1 cellular context compared by ENCODE assay signal in the genomic region with DNA sequence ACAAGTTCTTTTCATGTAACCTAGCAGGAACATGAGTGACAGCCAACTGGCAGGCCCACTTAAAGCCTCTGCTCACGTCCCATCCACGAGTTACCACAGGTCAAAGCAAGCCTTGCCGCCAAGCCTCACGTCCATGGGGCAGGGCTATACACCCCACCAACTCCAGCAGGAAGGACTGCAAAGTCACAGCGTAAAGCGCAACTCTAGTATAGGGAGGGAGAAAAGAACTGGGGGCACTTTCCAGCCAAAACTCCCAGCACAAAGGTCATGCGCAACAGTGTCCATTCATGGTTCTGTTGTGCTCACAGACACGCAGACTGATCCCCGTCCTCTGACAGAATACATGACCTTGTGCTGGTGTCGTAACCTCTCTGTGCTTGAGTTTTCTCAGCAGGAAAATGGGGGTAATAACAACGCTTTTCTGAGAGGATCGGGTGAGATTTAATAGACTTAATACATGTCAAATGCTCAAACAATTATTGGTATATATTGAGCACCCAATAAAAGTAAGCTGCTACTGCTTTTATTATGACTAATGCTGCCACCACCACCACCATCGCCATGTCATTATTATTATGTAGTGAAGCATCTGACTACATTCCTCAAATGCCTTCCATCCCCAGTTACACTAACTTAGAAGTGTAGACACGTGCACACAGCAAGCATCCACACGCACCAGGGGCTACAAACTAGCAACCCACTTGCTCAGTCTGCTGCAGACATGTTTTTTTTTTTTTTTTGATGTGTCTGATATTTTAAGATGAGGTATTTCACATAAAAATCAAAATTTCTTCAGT.
TF ChIP-seq lines count a peak whose summit lies in the region.

No MANE protein-coding gene starts in this region.

TF ChIP-seq in SK-N-SH, 30 proteins besides CTCF, POLR2A, EP300 and RAD21 (continued from another document):
- TF ChIP-seq MEF2A (IDR thresholded peaks at IDR 0.05; ENCODE audit: borderline replicate concordance, low read depth) = no peak
- TF ChIP-seq TEAD4 (IDR thresholded peaks at IDR 0.05; ENCODE audit: borderline replicate concordance, insufficient read depth) = no peak
- TF ChIP-seq, protein P1, sequence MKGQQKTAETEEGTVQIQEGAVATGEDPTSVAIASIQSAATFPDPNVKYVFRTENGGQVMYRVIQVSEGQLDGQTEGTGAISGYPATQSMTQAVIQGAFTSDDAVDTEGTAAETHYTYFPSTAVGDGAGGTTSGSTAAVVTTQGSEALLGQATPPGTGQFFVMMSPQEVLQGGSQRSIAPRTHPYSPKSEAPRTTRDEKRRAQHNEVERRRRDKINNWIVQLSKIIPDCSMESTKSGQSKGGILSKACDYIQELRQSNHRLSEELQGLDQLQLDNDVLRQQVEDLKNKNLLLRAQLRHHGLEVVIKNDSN (IDR thresholded peaks at IDR 0.05; ENCODE audit: borderline replicate concordance, low read depth) = no peak
- TF ChIP-seq, protein P2, sequence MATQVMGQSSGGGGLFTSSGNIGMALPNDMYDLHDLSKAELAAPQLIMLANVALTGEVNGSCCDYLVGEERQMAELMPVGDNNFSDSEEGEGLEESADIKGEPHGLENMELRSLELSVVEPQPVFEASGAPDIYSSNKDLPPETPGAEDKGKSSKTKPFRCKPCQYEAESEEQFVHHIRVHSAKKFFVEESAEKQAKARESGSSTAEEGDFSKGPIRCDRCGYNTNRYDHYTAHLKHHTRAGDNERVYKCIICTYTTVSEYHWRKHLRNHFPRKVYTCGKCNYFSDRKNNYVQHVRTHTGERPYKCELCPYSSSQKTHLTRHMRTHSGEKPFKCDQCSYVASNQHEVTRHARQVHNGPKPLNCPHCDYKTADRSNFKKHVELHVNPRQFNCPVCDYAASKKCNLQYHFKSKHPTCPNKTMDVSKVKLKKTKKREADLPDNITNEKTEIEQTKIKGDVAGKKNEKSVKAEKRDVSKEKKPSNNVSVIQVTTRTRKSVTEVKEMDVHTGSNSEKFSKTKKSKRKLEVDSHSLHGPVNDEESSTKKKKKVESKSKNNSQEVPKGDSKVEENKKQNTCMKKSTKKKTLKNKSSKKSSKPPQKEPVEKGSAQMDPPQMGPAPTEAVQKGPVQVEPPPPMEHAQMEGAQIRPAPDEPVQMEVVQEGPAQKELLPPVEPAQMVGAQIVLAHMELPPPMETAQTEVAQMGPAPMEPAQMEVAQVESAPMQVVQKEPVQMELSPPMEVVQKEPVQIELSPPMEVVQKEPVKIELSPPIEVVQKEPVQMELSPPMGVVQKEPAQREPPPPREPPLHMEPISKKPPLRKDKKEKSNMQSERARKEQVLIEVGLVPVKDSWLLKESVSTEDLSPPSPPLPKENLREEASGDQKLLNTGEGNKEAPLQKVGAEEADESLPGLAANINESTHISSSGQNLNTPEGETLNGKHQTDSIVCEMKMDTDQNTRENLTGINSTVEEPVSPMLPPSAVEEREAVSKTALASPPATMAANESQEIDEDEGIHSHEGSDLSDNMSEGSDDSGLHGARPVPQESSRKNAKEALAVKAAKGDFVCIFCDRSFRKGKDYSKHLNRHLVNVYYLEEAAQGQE (IDR thresholded peaks at IDR 0.05; ENCODE audit: low read depth, low read length) = no peak
- no peak for TF ChIP-seq SIN3A (IDR thresholded peaks at IDR 0.05; ENCODE audit: borderline replicate concordance, low read depth, low read length)
- TF ChIP-seq, protein P3, sequence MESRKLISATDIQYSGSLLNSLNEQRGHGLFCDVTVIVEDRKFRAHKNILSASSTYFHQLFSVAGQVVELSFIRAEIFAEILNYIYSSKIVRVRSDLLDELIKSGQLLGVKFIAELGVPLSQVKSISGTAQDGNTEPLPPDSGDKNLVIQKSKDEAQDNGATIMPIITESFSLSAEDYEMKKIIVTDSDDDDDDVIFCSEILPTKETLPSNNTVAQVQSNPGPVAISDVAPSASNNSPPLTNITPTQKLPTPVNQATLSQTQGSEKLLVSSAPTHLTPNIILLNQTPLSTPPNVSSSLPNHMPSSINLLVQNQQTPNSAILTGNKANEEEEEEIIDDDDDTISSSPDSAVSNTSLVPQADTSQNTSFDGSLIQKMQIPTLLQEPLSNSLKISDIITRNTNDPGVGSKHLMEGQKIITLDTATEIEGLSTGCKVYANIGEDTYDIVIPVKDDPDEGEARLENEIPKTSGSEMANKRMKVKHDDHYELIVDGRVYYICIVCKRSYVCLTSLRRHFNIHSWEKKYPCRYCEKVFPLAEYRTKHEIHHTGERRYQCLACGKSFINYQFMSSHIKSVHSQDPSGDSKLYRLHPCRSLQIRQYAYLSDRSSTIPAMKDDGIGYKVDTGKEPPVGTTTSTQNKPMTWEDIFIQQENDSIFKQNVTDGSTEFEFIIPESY (IDR thresholded peaks at IDR 0.05; ENCODE audit: borderline replicate concordance, low read depth) = no peak
- no peak for TF ChIP-seq NFIC (IDR thresholded peaks at IDR 0.05; ENCODE audit: borderline replicate concordance)
- no peak for TF ChIP-seq TAF1 (IDR thresholded peaks at IDR 0.05; ENCODE audit: borderline replicate concordance, low read depth, low read length)
- no peak for TF ChIP-seq YY1 (IDR thresholded peaks at IDR 0.05; ENCODE audit: low read depth)
- TF ChIP-seq MXI1 (IDR thresholded peaks at IDR 0.05; ENCODE audit: low read depth, low read length) = no peak
- TF ChIP-seq NRF1 (IDR thresholded peaks at IDR 0.05; ENCODE audit: low read depth, low read length) = no peak
- TF ChIP-seq ELF1 (IDR thresholded peaks at IDR 0.05) = no peak
- TF ChIP-seq TCF12 (IDR thresholded peaks at IDR 0.05) = no peak
TF ChIP-seq in SK-N-SH: peak in this region for 0.
